In genomic region chr17:47982645-47983440, GRCh38 we compare ENCODE assay signal across 1 cellular context.
TF ChIP-seq lines count a peak whose summit lies in the region.

No MANE protein-coding gene starts in this region.

TF ChIP-seq in H1, 55 proteins besides CTCF, POLR2A, EP300 and RAD21:
- TF ChIP-seq SP1 (IDR thresholded peaks at IDR 0.05; ENCODE audit: low read depth, low read length), result no peak
- TF ChIP-seq CHD7 (IDR thresholded peaks at IDR 0.05; ENCODE audit: insufficient replicate concordance, low read length), result no peak
- TF ChIP-seq JUND (IDR thresholded peaks at IDR 0.05; ENCODE audit: low read length), result no peak
- no peak for TF ChIP-seq USF2 (IDR thresholded peaks at IDR 0.05; ENCODE audit: low read length)
